Comparison of ENCODE assay signal across 11 cellular contexts in genomic region chr4:48851651-48852050, GRCh38.
"Had no signal": no experiment of that assay in that cellular context is flagged by ENCODE, and none has a peak within 500 bp of the region (broad histone marks: within the 10 kb centered on the region; RNA-seq: fewer than 3 reads in every experiment).

No MANE protein-coding gene starts in this region.

- H3K4me1 ChIP-seq: gastrocnemius medialis, left ventricle myocardium inferior had no signal

- FAIRE-seq: kidney had no signal

- DNase-seq: brain microvascular endothelial cell; dorsolateral prefrontal cortex; gastrocnemius medialis; kidney; left ventricle myocardium inferior; mesendoderm; ovary; SIG-M5; stimulated activated CD4-positive, alpha-beta T cell treated with anti-CD3 and anti-CD28 coated beads, Interleukin-2, amount 100 ng/mL, for 48 hours had no signal

- H3K4me1 Mint-ChIP-seq: neural crest cell had no signal

- H3K27ac Mint-ChIP-seq: T-helper 2 cell treated with Interferon-gamma antibody and Interleukin-4, amounts not matched to agents 5 μg/mL and 100 μg/mL, for 36 hours had no signal

- H3K27ac ChIP-seq: brain microvascular endothelial cell, dorsolateral prefrontal cortex, gastrocnemius medialis, left ventricle myocardium inferior, ovary had no signal

- ATAC-seq: gastrocnemius medialis had no signal

- H3K9me3 Mint-ChIP-seq: neural crest cell had no signal

- H3K27me3 ChIP-seq: brain microvascular endothelial cell, dorsolateral prefrontal cortex, gastrocnemius medialis, ovary had no signal

- H3K36me3 ChIP-seq: ovary had no signal

- H3K4me3 Mint-ChIP-seq: neural crest cell; T-helper 2 cell treated with Interferon-gamma antibody and Interleukin-4, amounts not matched to agents 5 μg/mL and 100 μg/mL, for 36 hours had no signal

- H3K9me3 ChIP-seq: gastrocnemius medialis, ovary had no signal

- H3K4me3 ChIP-seq: dorsolateral prefrontal cortex, gastrocnemius medialis, left ventricle myocardium inferior, ovary had no signal
